ENCODE assay signal across 35 cellular contexts in genomic region chr2:170291474-170291873, GRCh38.
DNase-seq lines count a peak whose midpoint lies in the region; ATAC-seq, FAIRE-seq and TF ChIP-seq lines count a peak whose summit lies in the region.
"Had no signal": no experiment of that assay in that cellular context is flagged by ENCODE, and none has a peak within 500 bp of the region (broad histone marks: within the 10 kb centered on the region; RNA-seq: fewer than 3 reads in every experiment).

No MANE protein-coding gene starts in this region.

- DNase-seq in GM12878 (ENCODE audit: low read depth, low spot score) (no peak), K562 (ENCODE audit: extremely low read depth in 1 of 4, low spot score in 3 of 4) (no peak), NCI-H1694 (lab: John Stamatoyannopoulos, UW) (no peak), NAMALWA (ENCODE audit: low spot score) (no peak), left colon (no peak)
- DNase-seq: 8988T; ACHN; AML-193; BE2C; C1 segment of cervical spinal cord; Caco-2; Calu3; CD4-positive, alpha-beta memory T cell; CD4-positive, alpha-beta T cell; CD4-positive, CD25-positive, alpha-beta regulatory T cell; CD8-positive, alpha-beta memory T cell; CD8-positive, alpha-beta T cell; COR-L47; DMS 273 treated with DMSO at 0.1 percent for 48 hours; DMS153; DMS53; DMS79; DMS79 treated with DMSO at 0.1 percent for 48 hours; DND-41; EL had no signal

- TF ChIP-seq POLR2A in GM12878 (IDR thresholded peaks at IDR 0.05; ENCODE audit: low read depth, low read length) (no peak), K562 (conservative IDR thresholded peaks at IDR 0.05) (no peak)

- H4K20me1 ChIP-seq in GM12878 (ENCODE audit: control insufficient read depth, insufficient read depth) (no peaks in the 10 kb centered on the region), K562 (replicated peaks; ENCODE audit: control insufficient read depth, insufficient read depth, low read length) (no peaks in the 10 kb centered on the region)
- H4K20me1 ChIP-seq: BLaER1; BLaER1 treated with 17β-estradiol and CSF1 and Interleukin-3, amounts not matched to agents 10 nM and 100 nM had no signal

- H3K4me1 ChIP-seq in HEK293 (ENCODE audit: control insufficient read depth, insufficient read depth, low read length) (no peaks in the 10 kb centered on the region), GM12878 (ENCODE audit: control insufficient read depth, insufficient read depth, low read length) (no peaks in the 10 kb centered on the region), K562 (replicated peaks in 1 of 2; ENCODE audit: control insufficient read depth in 2 of 2, insufficient read depth in 2 of 2, low read length in 2 of 2) (no peaks in the 10 kb centered on the region)
- H3K4me1 ChIP-seq: A549; BE2C; BLaER1; BLaER1 treated with 17β-estradiol and CSF1 and Interleukin-3, amounts not matched to agents 10 nM and 100 nM; Caco-2 had no signal

- H2AFZ ChIP-seq in GM12878 (ENCODE audit: control insufficient read depth, low read depth, low read length) (no peak overlapping the region), K562 (ENCODE audit: low read depth, low read length) (no peak overlapping the region)

- TF ChIP-seq RAD21 in GM12878 (IDR thresholded peaks at IDR 0.05; ENCODE audit: insufficient read depth, low read depth, low read length) (no peak), K562 (CRISPR knock-in tag; conservative IDR thresholded peaks at IDR 0.05 in 1 of 2, IDR thresholded peaks at IDR 0.05 in 1 of 2) (no peak)

- BruUV-seq in GM12878 (replicated peaks; lab: Mats Ljungman, UMichigan) (no TSS peak), K562 (replicated peaks; lab: Mats Ljungman, UMichigan) (no TSS peak)

- no peaks in the 10 kb centered on the region for H3K79me2 ChIP-seq in GM12878 (ENCODE audit: control insufficient read depth, insufficient read depth, low read length)
- no peaks in the 10 kb centered on the region for H3K79me2 ChIP-seq in K562 (ENCODE audit: control insufficient read depth, insufficient read depth, low read length)

- no peaks in the 10 kb centered on the region for H3K36me3 ChIP-seq in HEK293 (ENCODE audit: control insufficient read depth in 2 of 2, insufficient read depth in 1 of 2, low read length in 2 of 2)
- H3K36me3 ChIP-seq in GM12878 (ENCODE audit: control insufficient read depth in 2 of 2, insufficient read depth in 2 of 2, low read length in 1 of 2) = no peaks in the 10 kb centered on the region
- no peaks in the 10 kb centered on the region for H3K36me3 ChIP-seq in K562 (ENCODE audit: control insufficient read depth, insufficient read depth, low read length)
- H3K36me3 ChIP-seq: BE2C; BLaER1; BLaER1 treated with 17β-estradiol and CSF1 and Interleukin-3, amounts not matched to agents 10 nM and 100 nM had no signal

- FAIRE-seq in GM12878 (lab: Jason Lieb, UNC) (no peak), K562 (lab: Jason Lieb, UNC) (no peak), islet of Langerhans (lab: Jason Lieb, UNC) (peak; percentile 24)
- FAIRE-seq: A204.1, A549, D721Med had no signal

- H3K9ac ChIP-seq in GM12878 (ENCODE audit: control insufficient read depth, insufficient read depth, low read length) (no peak overlapping the region), K562 (ENCODE audit: insufficient read depth in 1 of 2, low read depth in 2 of 2, low read length in 2 of 2) (no peak overlapping the region)
- H3K9ac ChIP-seq: BLaER1; BLaER1 treated with 17β-estradiol and CSF1 and Interleukin-3, amounts not matched to agents 10 nM and 100 nM had no signal

- no peak for TF ChIP-seq EP300 in GM12878 (IDR thresholded peaks at IDR 0.05; ENCODE audit: borderline replicate concordance in 1 of 2, control insufficient read depth in 1 of 2, low read depth in 2 of 2, low read length in 2 of 2)
- no peak for TF ChIP-seq EP300 in K562 (IDR thresholded peaks at IDR 0.05; ENCODE audit: low read length)

- H3K4me3 ChIP-seq in HEK293 (ENCODE audit: low read depth, low read length) (no peak overlapping the region), GM12878 (no peak overlapping the region), K562 (no peak overlapping the region)
- H3K4me3 ChIP-seq: A549; BLaER1; BLaER1 treated with 17β-estradiol and CSF1 and Interleukin-3, amounts not matched to agents 10 nM and 100 nM had no signal

- WGBS in GM12878 (ENCODE audit: insufficient coverage, insufficient replicate concordance, low lambda C conversion rate, missing lambda C conversion rate) = 6% methylated on average over 1 of the region's 1 CpG
- WGBS in K562 (ENCODE audit: insufficient coverage, low coverage, missing lambda C conversion rate) = 24% methylated on average over 1 of the region's 1 CpG

- POLR2A ChIA-PET in HEK293 (lab: Yijun Ruan, JAX) = interaction anchor here (0.6 kb wide), 1 partner anchor 678 kb away, joined by 3 read pairs; no protein-coding TSS in a partner anchor
- POLR2A ChIA-PET in GM12878 (lab: Charles Lee) = interaction anchor here (1.3 kb wide), 1 partner anchor 9 kb away, joined by 3 read pairs; no protein-coding TSS in a partner anchor
- POLR2A ChIA-PET in K562 (lab: Yijun Ruan, JAX) = interaction anchor here (1.0 kb wide), 1 partner anchor 40 kb away, joined by 3 read pairs; no protein-coding TSS in a partner anchor

- RAD21 ChIA-PET in GM12878 (lab: Charles Lee; ENCODE audit: unreplicated experiment) = no interaction called here

- H3K27me3 ChIP-seq in GM12878 (replicated peaks in 1 of 2; ENCODE audit: control insufficient read depth in 2 of 2, insufficient read depth in 2 of 2, low read length in 1 of 2) (no peaks in the 10 kb centered on the region), K562 (ENCODE audit: control insufficient read depth in 2 of 2, insufficient read depth in 2 of 2, low read length in 2 of 2) (no peaks in the 10 kb centered on the region)
- H3K27me3 ChIP-seq: BE2C; BLaER1; BLaER1 treated with 17β-estradiol and CSF1 and Interleukin-3, amounts not matched to agents 10 nM and 100 nM had no signal

- TF ChIP-seq CTCF in HEK293 (tag by site-specific recombination; IDR thresholded peaks at IDR 0.05) (no peak), GM12878 (IDR thresholded peaks at IDR 0.05 in 2 of 3, conservative IDR thresholded peaks at IDR 0.05 in 1 of 3; ENCODE audit: control insufficient read depth in 2 of 3, extremely low read depth in 1 of 3, insufficient read depth in 1 of 3, low read depth in 3 of 3, low read length in 3 of 3) (no peak), K562 (IDR thresholded peaks at IDR 0.05 in 2 of 3, conservative IDR thresholded peaks at IDR 0.05 in 1 of 3; ENCODE audit: insufficient read depth in 2 of 3, low read depth in 1 of 3, low read length in 3 of 3) (no peak)

- CTCF ChIA-PET in HEK293 (lab: Yijun Ruan, JAX) (no interaction called here), GM12878 (lab: Yijun Ruan, JAX) (interaction anchor here (1.3 to 1.4 kb wide), 2 partner anchors 12 to 33 kb away, joined by 4 to 5 read pairs; no protein-coding TSS in a partner anchor), K562 (lab: Yijun Ruan, JAX; ENCODE audit: low intra/inter-chr PET ratio) (no interaction called here)

- in situ Hi-C loops in GM12878 (cut with MboI) = no loop called here
- in situ Hi-C loops in K562 (cut with MboI) = no loop called here

- SMC1A ChIA-PET in GM12878 (lab: Charles Lee; ENCODE audit: uncharacterized antibody, unreplicated experiment) = interaction anchor here (1.2 to 1.4 kb wide), 2 partner anchors 21 to 334 kb away, joined by 3 read pairs; no protein-coding TSS in a partner anchor

- intact Hi-C loops in GM12878 (cut with micrococcal nuclease; ENCODE audit: unreplicated experiment) (no loop called here), K562 (cut with micrococcal nuclease) (no loop called here), left colon (cut with DNase I, micrococcal nuclease) (no loop called here)

- ATAC-seq in GM12878 = no peak
- ATAC-seq in K562 = no peak
- no peak for ATAC-seq in HG02610 (IDR thresholded peaks at IDR 0.05; ENCODE audit: unreplicated experiment)
- no peak for ATAC-seq in left colon
- ATAC-seq: A549; CD8-positive, alpha-beta T cell had no signal

- H3K9me3 ChIP-seq in HEK293 (ENCODE audit: control insufficient read depth, insufficient read depth, low read depth, low read length) (no peaks in the 10 kb centered on the region), GM12878 (replicated peaks; ENCODE audit: control insufficient read depth, insufficient read depth, low read length) (peaks cover 3% of the 10 kb centered on the region; the same call in 2 of the 3 replicates), K562 (replicated peaks; ENCODE audit: control insufficient read depth, insufficient read depth, low read depth, low read length) (peaks cover 7% of the 10 kb centered on the region)
- H3K9me3 ChIP-seq: BE2C had no signal

- H3K9me1 ChIP-seq in K562 (ENCODE audit: control insufficient read depth, insufficient read depth, low read length) = no peaks in the 10 kb centered on the region

- H3K27ac ChIP-seq in HEK293 (ENCODE audit: extremely low read depth, low read depth, low read length) (no peak overlapping the region), GM12878 (ENCODE audit: control insufficient read depth, insufficient read depth) (no peak overlapping the region), K562 (ENCODE audit: extremely low read depth, low read depth, low read length) (no peak overlapping the region)
- H3K27ac ChIP-seq: 22Rv1; A549; BLaER1; BLaER1 treated with 17β-estradiol and CSF1 and Interleukin-3, amounts not matched to agents 10 nM and 100 nM; C4-2B had no signal

- H3K4me2 ChIP-seq in GM12878 (ENCODE audit: control insufficient read depth, insufficient read depth) (no peak overlapping the region), K562 (ENCODE audit: insufficient read depth, low read length) (no peak overlapping the region)
- H3K4me2 ChIP-seq: A549; BLaER1; BLaER1 treated with 17β-estradiol and CSF1 and Interleukin-3, amounts not matched to agents 10 nM and 100 nM had no signal

TF ChIP-seq in HEK293, 187 proteins besides CTCF, POLR2A, EP300 and RAD21:
- TF ChIP-seq MZF1 (tag by site-specific recombination; IDR thresholded peaks at IDR 0.05; ENCODE audit: borderline replicate concordance) (no peak), SETDB1 (IDR thresholded peaks at IDR 0.05; ENCODE audit: insufficient read length, low read length) (peak; percentile 98)

TF ChIP-seq in GM12878, 131 proteins besides CTCF, POLR2A, EP300 and RAD21 (continues in another document):
- TF ChIP-seq ZNF384 (IDR thresholded peaks at IDR 0.05; ENCODE audit: borderline replicate concordance, low read depth, low read length) = 0 out of 2 replicates have a peak, but pooled peaks have one; percentile 34
- TF ChIP-seq MYB (IDR thresholded peaks at IDR 0.05; ENCODE audit: borderline replicate concordance, low read depth, low read length) = no peak

TF ChIP-seq in K562, 482 proteins besides CTCF, POLR2A, EP300 and RAD21:
- TF ChIP-seq ZFP1 (CRISPR knock-in tag; IDR thresholded peaks at IDR 0.05) = 0 out of 2 replicates have a peak, but pooled peaks have one; percentile 12
- TF ChIP-seq TRIM28 (IDR thresholded peaks at IDR 0.05) = 0 out of 2 replicates have a peak, but pooled peaks have one; percentile 21
- no peak for TF ChIP-seq ARID2 (IDR thresholded peaks at IDR 0.05)
- peak; percentile 43; the same call in 1 of the 2 replicates for TF ChIP-seq ZNF384 (IDR thresholded peaks at IDR 0.05; ENCODE audit: low read depth, low read length)

Comparison
In these comparisons a context has a peak if more than half of its experiments do, and no peak if none do; other contexts are left out.
1. Of the 44 proteins assayed by ChIP-seq in both K562 and HEK293: peak only in K562: TRIM28; only in HEK293: SETDB1; in both: none; in neither: 42.